ENCODE assay signal across 17 cellular contexts in genomic region chr12:50569876-50570275, GRCh38.
DNase-seq lines count a peak whose midpoint lies in the region; ATAC-seq, FAIRE-seq and TF ChIP-seq lines count a peak whose summit lies in the region.
"Had no signal": no experiment of that assay in that cellular context is flagged by ENCODE, and none has a peak within 500 bp of the region (broad histone marks: within the 10 kb centered on the region; RNA-seq: fewer than 3 reads in every experiment).

No MANE protein-coding gene starts in this region.

- FAIRE-seq in pancreas (lab: Jason Lieb, UNC), result peak; percentile 17
- FAIRE-seq: endometrium, RCC 7860 had no signal

- no peak for DNase-seq in SK-N-MC (ENCODE audit: low read depth, low spot score)
- DNase-seq in fibroblast of pulmonary artery (ENCODE audit: low read depth), result peak; percentile 23
- no peak for DNase-seq in pancreas
- DNase-seq in GOT3 (lab: John Stamatoyannopoulos, UW), result no peak
- no peak for DNase-seq in DMS153 (lab: John Stamatoyannopoulos, UW)
- DNase-seq in osteoblast (ENCODE audit: insufficient read length, low spot score, missing footprints), result no peak
- DNase-seq: activated CD8-positive, alpha-beta memory T cell treated with anti-CD3 and anti-CD28 coated beads, Interleukin-2, amount 50 U/mL, for 48 hours; activated naive CD4-positive, alpha-beta T cell treated with anti-CD3 and anti-CD28 coated beads, Interleukin-2, amount 50 U/mL, for 16 hours; Karpas-422; NCI-H1694; stimulated activated naive CD4-positive, alpha-beta T cell had no signal

- H3K79me2 ChIP-seq in ACC112 (ENCODE audit: control insufficient read depth, insufficient read depth, low read length, unreplicated experiment) (peaks cover 35% of the 10 kb centered on the region), osteoblast (ENCODE audit: insufficient read depth, low read length) (peaks cover 54% of the 10 kb centered on the region)

- H3K4me3 ChIP-seq in ACC112 (ENCODE audit: low read depth, low read length), result no peak overlapping the region
- no peak overlapping the region for H3K4me3 ChIP-seq in SK-N-MC
- H3K4me3 ChIP-seq in fibroblast of pulmonary artery (replicated peaks; ENCODE audit: low read depth, low read length), result no peak overlapping the region
- no peak overlapping the region for H3K4me3 ChIP-seq in pancreas
- H3K4me3 ChIP-seq in osteoblast (ENCODE audit: insufficient read depth, low read length), result no peak overlapping the region

- H4K20me1 ChIP-seq in osteoblast (ENCODE audit: insufficient read depth, low read length), result no peaks in the 10 kb centered on the region

- H3K9me3 ChIP-seq in SK-N-MC (ENCODE audit: low read depth, low read length) (no peaks in the 10 kb centered on the region), pancreas (no peaks in the 10 kb centered on the region), osteoblast (ENCODE audit: low read depth, low read length) (no peaks in the 10 kb centered on the region)

- H3K36me3 ChIP-seq in ACC112 (ENCODE audit: insufficient read depth, low read length) (no peaks in the 10 kb centered on the region), SK-N-MC (ENCODE audit: insufficient read depth, low read length) (no peaks in the 10 kb centered on the region), pancreas (no peaks in the 10 kb centered on the region), osteoblast (ENCODE audit: insufficient read depth, low read length) (no peaks in the 10 kb centered on the region)

- no peak overlapping the region for H2AFZ ChIP-seq in ACC112 (ENCODE audit: low read length, unreplicated experiment)
- H2AFZ ChIP-seq in osteoblast (ENCODE audit: low read length), result no peak overlapping the region

- peak overlapping the region; percentile 24 for H3K27ac ChIP-seq in ACC112 (ENCODE audit: low read depth, low read length)
- H3K27ac ChIP-seq in SK-N-MC, result peak overlapping the region; percentile 90
- peak overlapping the region in 1 of 4 donors; percentile 33 for H3K27ac ChIP-seq in pancreas
- no peak overlapping the region for H3K27ac ChIP-seq in osteoblast (ENCODE audit: low read depth, low read length)
- H3K27ac ChIP-seq: HL-60 had no signal

- intact Hi-C loops in pancreas (cut with DNase I), result no loop called here

- H3K27me3 ChIP-seq in ACC112 (ENCODE audit: insufficient read depth, low read length) (no peaks in the 10 kb centered on the region), pancreas (no peaks in the 10 kb centered on the region), osteoblast (ENCODE audit: insufficient read depth, low read length) (no peaks in the 10 kb centered on the region)

- no peak overlapping the region for H3K4me2 ChIP-seq in osteoblast (ENCODE audit: insufficient read depth, low read length)

- peak overlapping the region; percentile 14 for H3K9ac ChIP-seq in SK-N-MC (ENCODE audit: insufficient read length)

- H3K4me1 ChIP-seq in ACC112 (ENCODE audit: control insufficient read depth, insufficient read depth, low read length, unreplicated experiment) (peaks cover 44% of the 10 kb centered on the region), pancreas (peaks cover 25 to 66% (median 48%) of the 10 kb centered on the region in 3 donors), osteoblast (ENCODE audit: insufficient read depth, low read length) (peaks cover 34% of the 10 kb centered on the region)

- 40 to 46% methylated on average over 3 of the region's 3 CpGs for WGBS in pancreas, 2 donors

- TF ChIP-seq CTCF in fibroblast of pulmonary artery (IDR thresholded peaks at IDR 0.05; ENCODE audit: low read length, missing control alignments), result no peak
- TF ChIP-seq CTCF in pancreas (IDR thresholded peaks at IDR 0.05), result no peak
- no peak for TF ChIP-seq CTCF in osteoblast (IDR thresholded peaks at IDR 0.05; ENCODE audit: extremely low read depth, low read depth, low read length)

- ATAC-seq in pancreas (no peak), HG02973 (IDR thresholded peaks at IDR 0.05; ENCODE audit: unreplicated experiment) (no peak)
- ATAC-seq: activated CD4-positive, CD25-positive, alpha-beta regulatory T cell treated with anti-CD3 and anti-CD28 coated beads, Interleukin-2, amount 50 U/mL, for 24 hours had no signal
